ENCODE assay signal across 8 cellular contexts in the genomic region with DNA sequence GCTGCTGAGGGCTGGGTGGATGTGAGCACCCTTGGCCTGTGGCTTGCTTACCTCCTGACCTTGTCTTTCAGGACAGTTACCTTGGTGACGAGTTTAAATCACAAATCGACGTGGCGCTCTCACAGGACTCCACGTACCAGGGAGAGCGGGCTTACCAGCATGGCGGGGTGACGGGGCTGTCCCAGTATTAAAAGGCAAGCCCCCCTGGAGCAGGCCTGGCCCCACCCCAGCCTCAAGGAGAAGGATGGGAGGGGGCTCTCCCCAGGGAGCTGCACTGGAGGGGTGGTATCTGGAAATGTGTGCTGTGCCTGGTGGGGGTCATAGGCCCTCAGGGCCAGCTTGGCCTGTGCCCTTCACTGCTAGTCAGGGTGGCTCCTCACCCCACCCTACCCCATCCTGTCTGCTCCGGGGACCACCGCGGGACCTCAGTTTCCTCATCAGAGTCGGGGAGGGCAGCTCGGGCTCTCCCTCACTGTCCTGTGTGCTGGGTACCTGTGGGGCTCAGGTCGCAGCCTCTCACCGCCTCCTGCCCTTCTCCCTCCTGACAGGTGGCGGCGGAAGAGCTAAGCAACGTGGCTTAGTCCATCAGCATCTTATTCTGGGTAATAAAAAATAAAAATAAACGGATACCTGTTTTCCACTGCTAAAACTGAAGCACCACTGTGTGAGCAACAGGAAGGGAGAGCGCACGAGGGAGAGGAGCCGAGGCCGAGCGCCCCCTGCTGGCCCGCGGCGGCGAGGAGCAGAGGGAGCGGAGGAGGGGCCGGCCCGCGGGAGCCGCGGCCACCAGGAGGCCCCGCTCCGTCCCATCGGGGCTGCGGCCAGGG. TPM values are rescaled to one million over a fixed set of nuclear protein-coding genes. Genes with fewer than 3 reads are reported as not detected.
DNase-seq lines count a peak whose midpoint lies in the region; ATAC-seq, FAIRE-seq and TF ChIP-seq lines count a peak whose summit lies in the region.

No MANE protein-coding gene starts in this region.

- peaks cover 0 to 2% (median 0%) of the 10 kb centered on the region in 11 donors for H3K9me3 Mint-ChIP-seq in naive thymus-derived CD4-positive, alpha-beta T cell

- no peaks in the 10 kb centered on the region for H3K27me3 ChIP-seq in naive thymus-derived CD4-positive, alpha-beta T cell (ENCODE audit: control insufficient read depth in 2 of 2, insufficient read depth in 2 of 2, low read length in 2 of 2)

- H3K9me3 ChIP-seq in naive thymus-derived CD4-positive, alpha-beta T cell (ENCODE audit: control insufficient read depth in 2 of 3, low read length in 3 of 3): no peaks in the 10 kb centered on the region

- CTCF ChIA-PET in naive thymus-derived CD4-positive, alpha-beta T cell (lab: Charles Lee): interaction anchor here (1.5 to 1.8 kb wide), 3 partner anchors 19 to 346 kb away, joined by 3 to 6 read pairs (median 6); partner anchors contain the start of gene REX1BD

- intact Hi-C loops in naive thymus-derived CD4-positive, alpha-beta T cell (cut with micrococcal nuclease): loop anchor here (1.0 to 5.0 kb wide), 3 partner anchors 272 to 414 kb away; no protein-coding TSS in a partner anchor

- H3K27me3 Mint-ChIP-seq in naive thymus-derived CD4-positive, alpha-beta T cell: peaks cover 0 to 6% (median 4%) of the 10 kb centered on the region in 5 donors

- peaks cover 0 to 38% (median 7%) of the 10 kb centered on the region in 5 donors for H3K36me3 Mint-ChIP-seq in naive thymus-derived CD4-positive, alpha-beta T cell

- H3K4me1 Mint-ChIP-seq in naive thymus-derived CD4-positive, alpha-beta T cell: peaks cover 0 to 8% (median 7%) of the 10 kb centered on the region in 7 donors

- no peak overlapping the region for H3K27ac ChIP-seq in naive thymus-derived CD4-positive, alpha-beta T cell (ENCODE audit: low read depth, low read length)

- H3K4me3 ChIP-seq in naive thymus-derived CD4-positive, alpha-beta T cell (ENCODE audit: low read length): no peak overlapping the region

- no peak for TF ChIP-seq POLR2A in erythroblast (IDR thresholded peaks at IDR 0.05; ENCODE audit: low read length)

- H3K36me3 ChIP-seq in naive thymus-derived CD4-positive, alpha-beta T cell (ENCODE audit: control insufficient read depth in 2 of 3, insufficient read depth in 3 of 3, low read length in 3 of 3): peaks cover 5 to 70% (median 14%) of the 10 kb centered on the region in 3 experiments

- peak; percentile 89 for ATAC-seq in naive thymus-derived CD4-positive, alpha-beta T cell
- ATAC-seq in GM19035 (IDR thresholded peaks at IDR 0.05; ENCODE audit: unreplicated experiment) (no peak), GM18867 (IDR thresholded peaks at IDR 0.05; ENCODE audit: unreplicated experiment) (no peak)

- no peak overlapping the region for H3K4me3 Mint-ChIP-seq in naive thymus-derived CD4-positive, alpha-beta T cell

- no peaks in the 10 kb centered on the region for H3K4me1 ChIP-seq in naive thymus-derived CD4-positive, alpha-beta T cell (ENCODE audit: control insufficient read depth in 2 of 2, insufficient read depth in 2 of 2, low read length in 2 of 2)

- DNase-seq in GM19239 (ENCODE audit: insufficient read length, low spot score) (peak; percentile 98), NCI-H82 treated with DMSO at 0.1 percent for 48 hours (lab: John Stamatoyannopoulos, UW; ENCODE audit: unreplicated experiment) (peak; percentile 29), activated T-cell treated with anti-CD3 and anti-CD28 coated beads for 24 hours (ENCODE audit: low read depth) (peak; percentile 40), erythroblast (lab: John Stamatoyannopoulos, UW) (peak; percentile 74 to 86)
- peak; percentile 36 to 78 (median 60) for DNase-seq in naive thymus-derived CD4-positive, alpha-beta T cell
- peak; percentile 51 for DNase-seq in stimulated activated naive CD4-positive, alpha-beta T cell treated with Interleukin-2 at 50 U/mL for 16 hours (lab: John Stamatoyannopoulos, UW)

- peak; percentile 75 for FAIRE-seq in GM19239 (lab: Jason Lieb, UNC)

- POLR2A ChIA-PET in naive thymus-derived CD4-positive, alpha-beta T cell (lab: Charles Lee): no interaction called here

- peak overlapping the region in 1 of 9 donors; percentile 69 for H3K27ac Mint-ChIP-seq in naive thymus-derived CD4-positive, alpha-beta T cell

RNA-seq across cellular contexts. Expression of gene CERS1, which starts 29.8 kb away (rescaled TPM):
- not detected for total RNA-seq in naive thymus-derived CD4-positive, alpha-beta T cell
- polyA plus RNA-seq in naive thymus-derived CD4-positive, alpha-beta T cell: not detected

RNA-seq across cellular contexts. Expression of gene UPF1, which starts 34.4 kb away (rescaled TPM):
- 100 to 1,000 TPM in 4 of 5 experiments, 10 to 100 TPM in 1; 98.7 to 148 (median 113) TPM for total RNA-seq in naive thymus-derived CD4-positive, alpha-beta T cell
- 10 to 100 TPM in 1 of 2 donors, 1 to 10 TPM in 1; 7.7 to 25.3 TPM for polyA plus RNA-seq in naive thymus-derived CD4-positive, alpha-beta T cell

RNA-seq across cellular contexts. Expression of gene COPE, which starts 53.0 kb away (rescaled TPM):
- total RNA-seq in naive thymus-derived CD4-positive, alpha-beta T cell: 100 to 1,000 TPM; 124 to 283 (median 163) TPM
- polyA plus RNA-seq in naive thymus-derived CD4-positive, alpha-beta T cell: 100 to 1,000 TPM; 214 to 247 TPM

RNA-seq across cellular contexts. Expression of gene DDX49, which starts 53.3 kb away (rescaled TPM):
- total RNA-seq in naive thymus-derived CD4-positive, alpha-beta T cell: 10 to 100 TPM; 36.4 to 63.2 (median 50.2) TPM
- polyA plus RNA-seq in naive thymus-derived CD4-positive, alpha-beta T cell: 10 to 100 TPM; 19.9 to 50.8 TPM

Comparison
In these comparisons a context has a peak if more than half of its experiments do, and no peak if none do; other contexts are left out.
1. DNase-seq: peak in every context shown above with its lines; median percentile 98 in GM19239; 80 in erythroblast; 60 in naive thymus-derived CD4-positive, alpha-beta T cell; 51 in stimulated activated naive CD4-positive, alpha-beta T cell treated with Interleukin-2 at 50 U/mL for 16 hours; 40 in activated T-cell treated with anti-CD3 and anti-CD28 coated beads for 24 hours; 29 in NCI-H82 treated with DMSO at 0.1 percent for 48 hours.